Comparison of ENCODE assay signal across 8 cellular contexts in the genomic region with DNA sequence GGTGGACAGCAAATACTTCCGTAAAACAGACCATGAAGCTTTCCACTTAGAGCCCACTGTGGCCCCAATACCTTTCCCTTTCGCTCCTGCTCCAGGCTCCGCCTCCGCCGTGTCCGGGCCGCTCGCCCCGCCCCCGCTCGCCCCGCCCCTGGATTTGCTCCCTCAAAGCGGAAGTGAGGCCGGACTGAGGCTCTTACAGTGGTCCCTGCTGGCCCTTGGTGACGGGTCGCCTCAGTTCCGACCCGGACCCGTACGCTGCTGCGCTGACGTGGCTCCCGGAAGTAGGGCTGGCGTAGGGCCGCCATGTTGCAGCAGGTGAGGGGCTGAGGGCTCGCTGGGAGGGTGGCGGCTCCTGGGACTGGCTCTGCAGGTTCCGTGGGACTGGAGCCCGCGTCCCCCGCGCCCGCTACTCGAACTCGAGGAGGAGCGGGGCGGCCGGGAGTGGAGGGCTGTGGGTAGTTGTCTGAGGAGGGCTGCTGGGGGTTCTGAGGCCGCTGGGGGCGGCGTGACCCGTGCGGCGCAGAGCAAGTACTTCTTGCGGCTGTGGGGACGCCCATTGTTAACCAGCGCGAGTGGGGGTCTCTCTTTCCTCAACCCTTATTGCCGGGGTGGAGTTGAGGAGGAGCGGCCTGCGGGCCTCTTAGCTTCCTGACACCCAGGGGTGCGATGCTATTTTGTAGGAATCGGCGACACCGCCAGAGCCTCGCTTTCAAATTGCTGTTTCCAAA. TPM values are rescaled to one million over a fixed set of nuclear protein-coding genes. Genes with fewer than 3 reads are reported as not detected.
DNase-seq lines count a peak whose midpoint lies in the region; ATAC-seq and TF ChIP-seq lines count a peak whose summit lies in the region.
"Not testable (repeated sequence)": the region's sequence is repeated elsewhere in the genome, so short reads cannot be mapped to it uniquely, and the experiment has no call there.

A gene (plus strand): TSS at position 193 of the 728 bp plus-strand sequence. CDS start 111 bp downstream, at position 304.

- BruUV-seq in PC-3 (replicated peaks; lab: Mats Ljungman, UMichigan) = TSS peak; percentile 64

- DNase-seq in DMS53 (lab: John Stamatoyannopoulos, UW) (peak; percentile 96), PC-3 (peak; percentile 97), activated T-cell treated with anti-CD3 and anti-CD28 coated beads for 48 hours (ENCODE audit: low read depth) (peak; percentile 98), erythroblast (lab: John Stamatoyannopoulos, UW) (peak; percentile 98)
- DNase-seq in Jurkat, Clone E6-1 (ENCODE audit: low read depth, low spot score) = peak; percentile 86
- peak; percentile 92 to 95 for DNase-seq in stimulated activated CD8-positive, alpha-beta memory T cell treated with anti-CD3 and anti-CD28 coated beads, Interleukin-4, amount 100 ng/mL, for 4 hours (ENCODE audit: low read depth in 2 of 2, low spot score in 1 of 2)

- POLR2A ChIA-PET in PC-3 (lab: Charles Lee; ENCODE audit: unreplicated experiment) = not testable (repeated sequence)

- CTCF ChIA-PET in PC-3 (lab: Charles Lee) = not testable (repeated sequence)

- not testable (repeated sequence) for H3F3A ChIP-seq in PC-3 (ENCODE audit: low read length, unreplicated experiment)

- not testable (repeated sequence) for H3K9me2 ChIP-seq in PC-3 (replicated peaks; ENCODE audit: low read length)

- H3K9ac ChIP-seq in PC-3 (ENCODE audit: low read length) (peak within 1 kb of the TSS; percentile 89), mucosa of rectum (ENCODE audit: low read depth in 1 of 2, low read length in 2 of 2) (peak within 1 kb of the TSS; percentile 56 to 81)

- not testable (repeated sequence) for H4K20me1 ChIP-seq in PC-3 (ENCODE audit: low read length)

- H3K4me3 ChIP-seq in Jurkat, Clone E6-1 (ENCODE audit: low read length) = peak within 1 kb of the TSS; percentile 51
- H3K4me3 ChIP-seq in PC-3 (ENCODE audit: low read length) (peak within 1 kb of the TSS; percentile 71), mucosa of rectum (ENCODE audit: low read length in 2 of 2) (peak within 1 kb of the TSS; percentile 61 to 64)

- not testable (repeated sequence) for H3K9me3 ChIP-seq in PC-3 (ENCODE audit: low read length); mucosa of rectum (ENCODE audit: control insufficient read depth in 2 of 2, low read length in 2 of 2)

- not testable (repeated sequence) for H3K27me3 ChIP-seq in PC-3 (ENCODE audit: low read length); mucosa of rectum (ENCODE audit: control insufficient read depth in 2 of 2, insufficient read depth in 2 of 2, low read length in 2 of 2)

- peak; percentile 60 for TF ChIP-seq POLR2A in erythroblast (IDR thresholded peaks at IDR 0.05; ENCODE audit: low read length)

- ATAC-seq in GM21717 (IDR thresholded peaks at IDR 0.05; ENCODE audit: unreplicated experiment) (peak; percentile 96), PC-3 (peak; percentile 99)

- not testable (repeated sequence) for H3K36me3 ChIP-seq in PC-3 (ENCODE audit: low read depth, low read length); mucosa of rectum (ENCODE audit: control insufficient read depth in 2 of 2, insufficient read depth in 2 of 2, low read length in 2 of 2)

- H3K27ac ChIP-seq in PC-3 (ENCODE audit: low read length) = peak within 1 kb of the TSS; percentile 49; the same call in 1 of the 2 replicates
- peak within 1 kb of the TSS; percentile 71 to 72 for H3K27ac ChIP-seq in mucosa of rectum (ENCODE audit: low read depth in 2 of 2, low read length in 2 of 2)

- intact Hi-C loops in PC-3 (cut with micrococcal nuclease) = not testable (repeated sequence)

- peak within 1 kb of the TSS; percentile 71 for H2AFZ ChIP-seq in PC-3 (ENCODE audit: low read length)

- H3K4me2 ChIP-seq in PC-3 (ENCODE audit: low read length) = peak within 1 kb of the TSS; percentile 73

- not testable (repeated sequence) for H3K4me1 ChIP-seq in PC-3 (ENCODE audit: insufficient read depth, low read length); mucosa of rectum (ENCODE audit: control insufficient read depth in 2 of 2, insufficient read depth in 2 of 2, low read length in 2 of 2)

- not testable (repeated sequence) for TF ChIP-seq CTCF in PC-3 (conservative IDR thresholded peaks at IDR 0.05; ENCODE audit: low read depth, low read length)

- H3K79me2 ChIP-seq in PC-3 (ENCODE audit: low read length) = peaks cover 33% of the 10 kb centered on the region

RNA-seq across cellular contexts. Expression of the gene that starts here (rescaled TPM):
- polyA plus RNA-seq in Jurkat, Clone E6-1 (2012; ENCODE audit: insufficient read depth, insufficient read length) = 11.3 TPM
- total RNA-seq in PC-3 (2014; rRNA removed) = 42.2 and 57.9 TPM in 2 replicates

Comparison
In these comparisons a context has a peak if more than half of its experiments do, and no peak if none do; other contexts are left out.
1. Peak in every context shown above with its lines: DNase-seq, ATAC-seq, H3K4me3 ChIP-seq and H3K27ac ChIP-seq.